18 cellular contexts compared by ENCODE assay signal in the genomic region with DNA sequence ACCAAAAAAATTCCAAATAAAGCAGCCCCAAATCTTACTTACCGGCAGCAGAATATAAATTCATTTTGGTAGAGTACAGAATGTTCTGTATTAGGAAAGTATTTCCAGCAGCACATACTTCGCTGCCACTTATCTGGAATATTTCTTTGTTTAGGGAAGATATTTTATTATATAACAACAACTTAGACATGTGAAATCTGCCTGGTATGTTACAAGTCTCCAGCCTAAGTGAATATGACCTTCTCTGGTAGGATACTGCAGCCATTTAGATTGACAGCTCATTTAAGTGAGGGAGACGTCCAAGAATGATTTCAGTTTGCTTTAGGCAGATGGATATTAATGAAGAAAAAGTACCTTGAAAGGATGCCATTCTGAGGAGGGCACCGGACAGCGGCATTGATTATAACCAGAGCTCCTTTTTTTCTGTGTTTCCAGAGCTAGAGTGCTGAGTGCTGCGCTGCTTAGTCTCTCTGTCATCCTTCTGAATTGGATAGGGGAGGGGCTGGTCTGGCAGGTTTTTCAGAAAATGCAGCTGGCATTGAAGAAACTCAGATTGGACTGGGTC.
DNase-seq lines count a peak whose midpoint lies in the region; ATAC-seq and TF ChIP-seq lines count a peak whose summit lies in the region.
"Had no signal": no experiment of that assay in that cellular context is flagged by ENCODE, and none has a peak within 500 bp of the region (broad histone marks: within the 10 kb centered on the region; RNA-seq: fewer than 3 reads in every experiment).

No MANE protein-coding gene starts in this region.

- peak; percentile 69 for DNase-seq in NCI-H1105 (lab: John Stamatoyannopoulos, UW)
- DNase-seq in NCI-H748 (lab: John Stamatoyannopoulos, UW; ENCODE audit: unreplicated experiment), result peak; percentile 69
- DNase-seq in fibroblast of the aortic adventitia (ENCODE audit: low read depth), result peak; percentile 16
- DNase-seq in sigmoid colon, result peak; percentile 63
- DNase-seq in cerebellum (ENCODE audit: low spot score), result no peak
- no peak for DNase-seq in ureter (ENCODE audit: low spot score)
- DNase-seq: activated CD4-positive, CD25-positive, alpha-beta regulatory T cell; activated CD8-positive, alpha-beta memory T cell treated with anti-CD3 and anti-CD28 coated beads, Interleukin-2, amount 50 U/mL, for 4 hours; CD4-positive, alpha-beta memory T cell; colonic mucosa; foreskin fibroblast; Karpas-422; naive thymus-derived CD4-positive, alpha-beta T cell had no signal

- no peak for TF ChIP-seq POLR2A in sigmoid colon (IDR thresholded peaks at IDR 0.05)

- intact Hi-C loops in sigmoid colon (cut with DNase I), result loop anchor here (5.0 kb wide), 1 partner anchor 59 kb away; a partner anchor contains a TSS

- TF ChIP-seq EP300 in sigmoid colon (IDR thresholded peaks at IDR 0.05), result peak in 3 of 4 donors; percentile 91 to 96 (median 94)

- no peak for TF ChIP-seq CTCF in fibroblast of the aortic adventitia (IDR thresholded peaks at IDR 0.05; ENCODE audit: insufficient read depth, low read length)
- no peak for TF ChIP-seq CTCF in sigmoid colon (IDR thresholded peaks at IDR 0.05)

- H3K27me3 ChIP-seq in sigmoid colon, result no peaks in the 10 kb centered on the region
- H3K27me3 ChIP-seq: colonic mucosa, SJSA1 had no signal

- H3K9me3 ChIP-seq in sigmoid colon, result no peaks in the 10 kb centered on the region
- H3K9me3 ChIP-seq: colonic mucosa, SJSA1 had no signal

- 74 to 77% methylated on average over 6 of the region's 6 CpGs for WGBS in sigmoid colon, 2 donors

- ATAC-seq in GM19452 (IDR thresholded peaks at IDR 0.05; ENCODE audit: unreplicated experiment), result no peak
- ATAC-seq in HG02981 (IDR thresholded peaks at IDR 0.05; ENCODE audit: unreplicated experiment), result no peak
- ATAC-seq: activated naive CD4-positive, alpha-beta T cell treated with anti-CD3 and anti-CD28 coated beads, Interleukin-2, amount 50 U/mL, for 72 hours; naive thymus-derived CD4-positive, alpha-beta T cell; sciatic nerve had no signal

- H3K4me1 ChIP-seq in sigmoid colon, result peaks cover 0 to 73% (median 62%) of the 10 kb centered on the region in 4 donors
- H3K4me1 ChIP-seq: colonic mucosa, SJSA1 had no signal

- H3K36me3 ChIP-seq in sigmoid colon, result no peaks in the 10 kb centered on the region
- H3K36me3 ChIP-seq: colonic mucosa, SJSA1 had no signal

- peak overlapping the region; percentile 74 to 87 (median 84) for H3K27ac ChIP-seq in sigmoid colon
- H3K27ac ChIP-seq: colonic mucosa, SJSA1 had no signal

- no peak overlapping the region for H3K4me3 ChIP-seq in fibroblast of the aortic adventitia (ENCODE audit: low read depth, low read length)
- H3K4me3 ChIP-seq in sigmoid colon, result no peak overlapping the region
- H3K4me3 ChIP-seq: colonic mucosa, SJSA1 had no signal

Comparison
In these comparisons a context has a peak if more than half of its experiments do, and no peak if none do; other contexts are left out.
1. DNase-seq: peak in NCI-H1105 (single experiment), NCI-H748 (single experiment), fibroblast of the aortic adventitia (single experiment) and sigmoid colon (single experiment); none in cerebellum (single experiment) and ureter (single experiment).